ENCODE assay signal across 20 cellular contexts in genomic region chr7:157809863-157810851, GRCh38.
"Had no signal": no experiment of that assay in that cellular context is flagged by ENCODE, and none has a peak within 500 bp of the region (broad histone marks: within the 10 kb centered on the region; RNA-seq: fewer than 3 reads in every experiment).

No MANE protein-coding gene starts in this region.

- H3K36me3 Mint-ChIP-seq: naive thymus-derived CD4-positive, alpha-beta T cell; stimulated activated naive B cell treated with anti-CD40 and anti-IgM and Interleukin-4, amounts not matched to agents 10 μg/mL and 1 μg/mL and 100 μg/mL, for 72 hours had no signal

- H3K27ac Mint-ChIP-seq: nephron progenitor cell; stimulated activated naive B cell treated with anti-CD40 and anti-IgM and Interleukin-4, amounts not matched to agents 10 μg/mL and 1 μg/mL and 100 μg/mL, for 72 hours had no signal

- H3K36me3 ChIP-seq: heart left ventricle, neutrophil, right lobe of liver, suprapubic skin, thyroid gland had no signal

- ATAC-seq: heart left ventricle; naive thymus-derived CD4-positive, alpha-beta T cell; psoas muscle; right lobe of liver; stimulated activated naive B cell treated with anti-CD40 and anti-IgM and Interleukin-4, amounts not matched to agents 10 μg/mL and 1 μg/mL and 100 μg/mL, for 72 hours had no signal

- FAIRE-seq: frontal cortex, islet of Langerhans had no signal

- H3K4me3 ChIP-seq: coronary artery, dorsolateral prefrontal cortex, heart left ventricle, psoas muscle, right lobe of liver, suprapubic skin, thyroid gland had no signal

- H3K27me3 ChIP-seq: dorsolateral prefrontal cortex, neutrophil, right lobe of liver, suprapubic skin, thyroid gland had no signal

- H3K4me3 Mint-ChIP-seq: naive thymus-derived CD4-positive, alpha-beta T cell; nephron progenitor cell; stimulated activated naive B cell treated with anti-CD40 and anti-IgM and Interleukin-4, amounts not matched to agents 10 μg/mL and 1 μg/mL and 100 μg/mL, for 72 hours had no signal

- H3K9me3 ChIP-seq: neutrophil, psoas muscle, right lobe of liver, suprapubic skin, thyroid gland had no signal

- DNase-seq: effector CD8-positive, alpha-beta T cell; hypothalamus; mammary epithelial cell; naive thymus-derived CD4-positive, alpha-beta T cell; nephron progenitor cell; psoas muscle; retina; stimulated activated CD4-positive, alpha-beta T cell treated with anti-CD3 and anti-CD28 coated beads, Interleukin-15, amount 100 ng/mL, for 24 hours; stimulated activated CD4-positive, alpha-beta T cell treated with anti-CD3 and anti-CD28 coated beads, Interleukin-1b, Interleukin-23, amount 100 ng/mL, for 48 hours; stimulated activated CD4-positive, alpha-beta T cell treated with anti-CD3 and anti-CD28 coated beads, Interleukin-4, amount 100 ng/mL, for 24 hours; stimulated activated naive B cell treated with anti-CD40 and anti-IgM and Interleukin-4, amounts not matched to agents 10 μg/mL and 1 μg/mL and 100 μg/mL, for 72 hours; thyroid gland had no signal

- H3K27me3 Mint-ChIP-seq: naive thymus-derived CD4-positive, alpha-beta T cell; stimulated activated naive B cell treated with anti-CD40 and anti-IgM and Interleukin-4, amounts not matched to agents 10 μg/mL and 1 μg/mL and 100 μg/mL, for 72 hours had no signal

- H3K27ac ChIP-seq: coronary artery, dorsolateral prefrontal cortex, heart left ventricle, neutrophil, psoas muscle, right lobe of liver, suprapubic skin, thyroid gland had no signal

- H3K4me1 Mint-ChIP-seq: naive thymus-derived CD4-positive, alpha-beta T cell; stimulated activated naive B cell treated with anti-CD40 and anti-IgM and Interleukin-4, amounts not matched to agents 10 μg/mL and 1 μg/mL and 100 μg/mL, for 72 hours had no signal

- H3K4me1 ChIP-seq: heart left ventricle, psoas muscle, right lobe of liver, suprapubic skin, thyroid gland had no signal
